Comparison of ENCODE assay signal across 34 cellular contexts in the genomic region with DNA sequence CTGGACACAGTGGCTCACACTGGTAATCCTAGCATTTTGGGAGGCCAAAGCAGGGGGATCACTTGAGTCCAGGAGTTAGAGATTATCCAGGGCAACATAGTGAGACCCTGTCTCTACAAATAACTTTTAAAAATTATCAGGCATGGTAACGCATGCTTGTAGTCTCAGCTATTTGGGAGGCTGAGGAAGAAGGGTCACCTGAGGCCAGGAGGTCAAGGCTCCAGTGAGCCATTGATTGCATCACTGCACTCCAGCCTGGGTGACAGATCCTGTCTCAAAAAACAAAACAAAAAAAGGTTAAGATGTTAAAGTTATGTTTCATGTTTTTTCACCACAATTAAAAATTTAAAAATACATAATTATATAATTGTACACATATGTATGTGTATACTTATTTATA.
"Had no signal": no experiment of that assay in that cellular context is flagged by ENCODE, and none has a peak within 500 bp of the region (broad histone marks: within the 10 kb centered on the region; RNA-seq: fewer than 3 reads in every experiment).

No MANE protein-coding gene starts in this region.

- H3K27me3 ChIP-seq: MG63 had no signal

- DNase-seq: Karpas-422, Kasumi-1, MG63, MM.1S, MV-4-11, NCI-H1048, NCI-H1092, NCI-H1092 treated with DMSO at 0.1 percent for 48 hours, NCI-H1105, NCI-H1105 treated with DMSO at 0.1 percent for 48 hours, NCI-H1417, NCI-H1417 treated with DMSO at 0.1 percent for 48 hours, NCI-H1436, NCI-H1436 treated with DMSO at 0.1 percent for 48 hours, NCI-H146, NCI-H1694, NCI-H1694 treated with DMSO at 0.1 percent for 48 hours, NCI-H187, NCI-H187 treated with DMSO at 0.1 percent for 48 hours, NCI-H1930, NCI-H2029, NCI-H2029 treated with DMSO at 0.1 percent for 48 hours, NCI-H2081, NCI-H2081 treated with DMSO at 0.1 percent for 48 hours, NCI-H2107, NCI-H2171, NCI-H2171 treated with DMSO at 0.1 percent for 48 hours, NCI-H2227 treated with DMSO at 0.1 percent for 48 hours, NCI-H226, NCI-H345, NCI-H446, NCI-H446 treated with DMSO at 0.1 percent for 48 hours, NCI-H510A, NCI-H510A treated with DMSO at 0.1 percent for 48 hours had no signal

- H3K9me3 ChIP-seq: MG63 had no signal

- H3K36me3 ChIP-seq: MG63 had no signal

- H3K4me3 ChIP-seq: MG63 had no signal
